ENCODE assay signal across 17 cellular contexts in the genomic region with DNA sequence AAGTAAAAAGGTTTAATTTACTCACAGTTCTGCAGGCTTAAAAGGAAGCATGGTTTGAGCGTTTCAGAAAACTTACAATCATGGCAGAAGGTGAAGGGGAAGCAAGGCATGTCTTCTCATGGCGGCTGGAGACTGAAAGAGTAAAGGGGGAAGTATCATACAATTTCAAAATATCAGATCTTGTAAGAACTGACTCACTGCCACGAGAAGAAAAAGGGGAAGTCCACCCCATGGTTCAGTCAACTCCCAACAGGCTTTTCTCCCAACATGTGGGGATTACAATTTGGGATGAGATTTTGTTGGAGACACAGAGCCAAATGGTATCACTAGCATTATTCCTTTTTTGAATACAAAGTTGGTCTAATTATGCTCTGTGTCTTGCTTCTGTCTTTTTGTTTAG.
DNase-seq lines count a peak whose midpoint lies in the region; ATAC-seq, FAIRE-seq and TF ChIP-seq lines count a peak whose summit lies in the region.
"Had no signal": no experiment of that assay in that cellular context is flagged by ENCODE, and none has a peak within 500 bp of the region (broad histone marks: within the 10 kb centered on the region; RNA-seq: fewer than 3 reads in every experiment).

No MANE protein-coding gene starts in this region.

- H3K4me2 ChIP-seq in K562 (ENCODE audit: insufficient read depth, low read length) (no peak overlapping the region), hepatocyte (no peak overlapping the region)
- H3K4me2 ChIP-seq: GM23338 had no signal

- H3K4me3 ChIP-seq in NB4 (ENCODE audit: low read depth, low read length) (no peak overlapping the region), K562 (no peak overlapping the region), hepatocyte (no peak overlapping the region), WERI-Rb-1 (ENCODE audit: low read depth, low read length) (no peak overlapping the region)
- H3K4me3 ChIP-seq: GM23338 had no signal

- intact Hi-C loops in K562 (cut with micrococcal nuclease), result no loop called here

- FAIRE-seq in K562 (lab: Jason Lieb, UNC) (no peak), GM19239 (lab: Jason Lieb, UNC) (no peak)
- FAIRE-seq: A204.1, HTR-8/SVneo had no signal

- CTCF ChIA-PET in K562 (lab: Yijun Ruan, JAX; ENCODE audit: low intra/inter-chr PET ratio), result no interaction called here

- no peaks in the 10 kb centered on the region for H3K9me1 ChIP-seq in K562 (ENCODE audit: control insufficient read depth, insufficient read depth, low read length)

- no peaks in the 10 kb centered on the region for H3K36me3 ChIP-seq in K562 (ENCODE audit: control insufficient read depth, insufficient read depth, low read length)
- no peaks in the 10 kb centered on the region for H3K36me3 ChIP-seq in hepatocyte (replicated peaks; ENCODE audit: insufficient read depth, low read depth)
- H3K36me3 ChIP-seq in WERI-Rb-1, result no peaks in the 10 kb centered on the region

- H4K20me1 ChIP-seq in K562 (replicated peaks; ENCODE audit: control insufficient read depth, insufficient read depth, low read length) (no peaks in the 10 kb centered on the region), hepatocyte (ENCODE audit: insufficient read depth, poor library complexity, severe bottlenecking) (no peaks in the 10 kb centered on the region)

- H3K9me2 ChIP-seq in hepatocyte (replicated peaks; ENCODE audit: insufficient read depth), result no peaks in the 10 kb centered on the region

- TF ChIP-seq POLR2A in NB4 (IDR thresholded peaks at IDR 0.05; ENCODE audit: extremely low read depth, insufficient read length) (no peak), K562 (conservative IDR thresholded peaks at IDR 0.05) (no peak)

- TF ChIP-seq EP300 in K562 (IDR thresholded peaks at IDR 0.05; ENCODE audit: low read length), result no peak

- H3K9me3 ChIP-seq in K562 (replicated peaks; ENCODE audit: control insufficient read depth, insufficient read depth, low read depth, low read length) (no peaks in the 10 kb centered on the region), hepatocyte (ENCODE audit: low read depth) (no peaks in the 10 kb centered on the region), WERI-Rb-1 (ENCODE audit: severe bottlenecking) (no peaks in the 10 kb centered on the region)

- H3K4me1 ChIP-seq in K562 (replicated peaks in 1 of 2; ENCODE audit: control insufficient read depth in 2 of 2, insufficient read depth in 2 of 2, low read length in 2 of 2) (no peaks in the 10 kb centered on the region), hepatocyte (ENCODE audit: insufficient read depth) (no peaks in the 10 kb centered on the region)

- BruUV-seq in K562 (replicated peaks; lab: Mats Ljungman, UMichigan), result no TSS peak

- WGBS in K562 (ENCODE audit: insufficient coverage, low coverage, missing lambda C conversion rate), result 0% methylated on average over 3 of the region's 3 CpGs
- WGBS in hepatocyte (ENCODE audit: low lambda C conversion rate, missing lambda C conversion rate), result 74% methylated on average over 3 of the region's 3 CpGs

- H2AFZ ChIP-seq in K562 (ENCODE audit: low read depth, low read length) (no peak overlapping the region), hepatocyte (no peak overlapping the region)
- H2AFZ ChIP-seq: GM23338 had no signal

- ATAC-seq in K562 (no peak), GM19023 (IDR thresholded peaks at IDR 0.05; ENCODE audit: unreplicated experiment) (no peak)
- ATAC-seq: GM23338, SK-N-SH treated with all-trans-retinoic acid at 6 μM for 48 hours had no signal

- no peak for TF ChIP-seq RAD21 in K562 (CRISPR knock-in tag; conservative IDR thresholded peaks at IDR 0.05 in 1 of 2, IDR thresholded peaks at IDR 0.05 in 1 of 2)

- DNase-seq in CD1c-positive myeloid dendritic cell (ENCODE audit: extremely low spot score), result peak; percentile 84
- peak; percentile 80 for DNase-seq in NB4 (ENCODE audit: low read depth)
- peak; percentile 91 for DNase-seq in SIG-M5 treated with dmso at 0.1 percent for 504 hours (lab: John Stamatoyannopoulos, UW; ENCODE audit: unreplicated experiment)
- no peak for DNase-seq in K562 (ENCODE audit: extremely low read depth in 1 of 4, low spot score in 3 of 4)
- no peak for DNase-seq in hepatocyte (ENCODE audit: low spot score)
- no peak for DNase-seq in WERI-Rb-1
- no peak for DNase-seq in GM19239 (ENCODE audit: insufficient read length, low spot score)
- DNase-seq: CD4-positive, CD25-positive, alpha-beta regulatory T cell; DMS53; NCI-H1417 treated with DMSO at 0.1 percent for 48 hours; NCI-H2081; NCI-H510A treated with DMSO at 0.1 percent for 48 hours had no signal

- H3K27ac ChIP-seq in K562 (ENCODE audit: extremely low read depth, low read depth, low read length) (no peak overlapping the region), hepatocyte (no peak overlapping the region), WERI-Rb-1 (no peak overlapping the region)

- no peak overlapping the region for H3K9ac ChIP-seq in K562 (ENCODE audit: insufficient read depth in 1 of 2, low read depth in 2 of 2, low read length in 2 of 2)

- H3K27me3 ChIP-seq in K562 (ENCODE audit: control insufficient read depth in 2 of 2, insufficient read depth in 2 of 2, low read length in 2 of 2), result no peaks in the 10 kb centered on the region
- no peaks in the 10 kb centered on the region for H3K27me3 ChIP-seq in hepatocyte
- H3K27me3 ChIP-seq in WERI-Rb-1 (ENCODE audit: insufficient read depth, low read depth, severe bottlenecking), result no peaks in the 10 kb centered on the region

- H3K79me2 ChIP-seq in K562 (ENCODE audit: control insufficient read depth, insufficient read depth, low read length) (no peaks in the 10 kb centered on the region), hepatocyte (no peaks in the 10 kb centered on the region)

- POLR2A ChIA-PET in K562 (lab: Yijun Ruan, JAX), result no interaction called here

- TF ChIP-seq CTCF in NB4 (IDR thresholded peaks at IDR 0.05; ENCODE audit: low read depth, low read length) (no peak), K562 (IDR thresholded peaks at IDR 0.05 in 2 of 3, conservative IDR thresholded peaks at IDR 0.05 in 1 of 3; ENCODE audit: insufficient read depth in 2 of 3, low read depth in 1 of 3, low read length in 3 of 3) (no peak), hepatocyte (IDR thresholded peaks at IDR 0.05; ENCODE audit: poor library complexity) (no peak), WERI-Rb-1 (IDR thresholded peaks at IDR 0.05; ENCODE audit: low read depth, low read length) (no peak)

- in situ Hi-C loops in K562 (cut with MboI), result no loop called here

TF ChIP-seq in K562, 482 proteins besides CTCF, POLR2A, EP300 and RAD21:
- TF ChIP-seq ZBTB34 (CRISPR knock-in tag; IDR thresholded peaks at IDR 0.05), result no peak
- TF ChIP-seq SPI1 (IDR thresholded peaks at IDR 0.05; ENCODE audit: borderline replicate concordance, low read depth, low read length), result peak; percentile 30; the same call in 1 of the 2 replicates

Comparison
In these comparisons a context has a peak if more than half of its experiments do, and no peak if none do; other contexts are left out.
1. DNase-seq: peak in CD1c-positive myeloid dendritic cell (single experiment), NB4 (single experiment) and SIG-M5 treated with dmso at 0.1 percent for 504 hours (single experiment); none in K562 (0 of 4), hepatocyte (single experiment), WERI-Rb-1 (single experiment) and GM19239 (single experiment).